ENCODE assay signal across 1 cellular context in the genomic region with DNA sequence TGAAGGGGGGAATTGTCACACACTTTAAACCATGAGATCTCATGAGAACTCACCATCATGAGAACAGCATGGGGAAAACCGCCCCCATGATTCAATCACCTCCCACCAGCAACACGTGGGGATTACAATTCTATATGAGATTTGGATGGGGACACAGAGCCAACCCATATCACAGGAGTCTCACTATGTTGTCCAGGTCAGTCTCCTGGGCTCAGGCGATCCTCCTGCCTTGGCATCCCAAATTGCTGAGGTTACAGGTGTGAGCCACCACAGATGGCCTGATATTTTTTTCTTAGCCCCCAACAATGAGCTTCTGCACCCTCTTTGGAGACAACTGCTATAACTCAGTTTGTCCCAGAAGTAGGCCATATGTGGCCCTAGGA.
TF ChIP-seq lines count a peak whose summit lies in the region.

No MANE protein-coding gene starts in this region.

TF ChIP-seq in GM12878, 131 proteins besides CTCF, POLR2A, EP300 and RAD21:
- no peak for TF ChIP-seq NFXL1 (IDR thresholded peaks at IDR 0.05; ENCODE audit: borderline replicate concordance)
- TF ChIP-seq BCL3 (IDR thresholded peaks at IDR 0.05; ENCODE audit: borderline replicate concordance, insufficient read depth, low read depth, low read length, poor library complexity, severe bottlenecking): peak; percentile 24
- TF ChIP-seq BACH1 (IDR thresholded peaks at IDR 0.05; ENCODE audit: borderline replicate concordance): no peak
- no peak for TF ChIP-seq IKZF2 (IDR thresholded peaks at IDR 0.05)
- no peak for TF ChIP-seq CREB1 (IDR thresholded peaks at IDR 0.05; ENCODE audit: low read depth)
- no peak for TF ChIP-seq ZNF207 (IDR thresholded peaks at IDR 0.05; ENCODE audit: borderline replicate concordance)
- TF ChIP-seq EGR1 (IDR thresholded peaks at IDR 0.05; ENCODE audit: borderline replicate concordance in 1 of 2, low read depth in 2 of 2, low read length in 2 of 2): 0 out of 3 replicates have a peak, but pooled peaks of 1 of the 2 experiments have one; percentile 19
- no peak for TF ChIP-seq ZNF622 (IDR thresholded peaks at IDR 0.05)
- TF ChIP-seq RUNX3 (IDR thresholded peaks at IDR 0.05; ENCODE audit: low read length): no peak
- no peak for TF ChIP-seq RCOR1 (conservative IDR thresholded peaks at IDR 0.05; ENCODE audit: low read depth, low read length)
- no peak for TF ChIP-seq MTA3 (IDR thresholded peaks at IDR 0.05; ENCODE audit: borderline replicate concordance, low read length)
- TF ChIP-seq ZBED1 (IDR thresholded peaks at IDR 0.05; ENCODE audit: borderline replicate concordance): no peak
- TF ChIP-seq POLR2AphosphoS2 (IDR thresholded peaks at IDR 0.05; ENCODE audit: low read depth, low read length): no peak
- TF ChIP-seq RB1 (IDR thresholded peaks at IDR 0.05; ENCODE audit: borderline replicate concordance): no peak
- peak; percentile 12 for TF ChIP-seq MEF2B (IDR thresholded peaks at IDR 0.05; ENCODE audit: partially characterized antibody, poor library complexity, severe bottlenecking)
- TF ChIP-seq BCL11A (IDR thresholded peaks at IDR 0.05; ENCODE audit: low read depth, low read length): no peak
- TF ChIP-seq REST (IDR thresholded peaks at IDR 0.05; ENCODE audit: low read depth, low read length): no peak
- no peak for TF ChIP-seq FOXK2 (IDR thresholded peaks at IDR 0.05)
